12 cellular contexts compared by ENCODE assay signal in genomic region chr20:37356961-37357371, GRCh38. TPM values are rescaled to one million over a fixed set of nuclear protein-coding genes. Genes with fewer than 3 reads are reported as not detected.
DNase-seq lines count a peak whose midpoint lies in the region; ATAC-seq and TF ChIP-seq lines count a peak whose summit lies in the region.
"Had no signal": no experiment of that assay in that cellular context is flagged by ENCODE, and none has a peak within 500 bp of the region (broad histone marks: within the 10 kb centered on the region; RNA-seq: fewer than 3 reads in every experiment).

No MANE protein-coding gene starts in this region.

- CTCF ChIA-PET in activated CD4-positive, alpha-beta T cell treated with anti-CD3 and anti-CD28 coated beads, Interleukin-2, amount 10 ng/mL, durations not matched to agents 7 days and 5 days (lab: Charles Lee) = interaction anchor here (0.9 to 1.0 kb wide), 3 partner anchors 9 to 186 kb away, joined by 3 to 4 read pairs (median 4); no protein-coding TSS in a partner anchor

- peaks cover 9% of the 10 kb centered on the region for H3K4me1 Mint-ChIP-seq in endodermal cell
- H3K4me1 Mint-ChIP-seq in activated CD4-positive, alpha-beta T cell treated with anti-CD3 and anti-CD28 coated beads, Interleukin-2, amount 10 ng/mL, durations not matched to agents 7 days and 5 days = no peaks in the 10 kb centered on the region

- TF ChIP-seq POLR2A in uterus (IDR thresholded peaks at IDR 0.05) = no peak

- H2BK120ac ChIP-seq in neuronal stem cell (ENCODE audit: low read depth, low read length) = no peak overlapping the region

- intact Hi-C loops in heart right ventricle (cut with DNase I) = no loop called here
- intact Hi-C loops in Right ventricle myocardium inferior (cut with DNase I) = no loop called here
- intact Hi-C loops in uterus (cut with DNase I; ENCODE audit: low total_unique reads) = no loop called here

- no peak overlapping the region for H3K14ac ChIP-seq in neuronal stem cell (ENCODE audit: low read length)

- H3K27me3 ChIP-seq in heart right ventricle (no peaks in the 10 kb centered on the region), endodermal cell (ENCODE audit: control insufficient read depth, insufficient read depth, low read length, poor library complexity, severe bottlenecking) (no peaks in the 10 kb centered on the region), neuronal stem cell (ENCODE audit: control insufficient read depth in 3 of 3, insufficient read depth in 3 of 3, low read depth in 1 of 3, low read length in 3 of 3) (no peaks in the 10 kb centered on the region), uterus (no peaks in the 10 kb centered on the region)

- no peaks in the 10 kb centered on the region for H3K9me3 Mint-ChIP-seq in endodermal cell
- no peaks in the 10 kb centered on the region for H3K9me3 Mint-ChIP-seq in activated CD4-positive, alpha-beta T cell treated with anti-CD3 and anti-CD28 coated beads, Interleukin-2, amount 10 ng/mL, durations not matched to agents 7 days and 5 days

- POLR2A ChIA-PET in activated CD4-positive, alpha-beta T cell treated with anti-CD3 and anti-CD28 coated beads, Interleukin-2, amount 10 ng/mL, durations not matched to agents 7 days and 5 days (lab: Charles Lee) = no interaction called here

- H3K36me3 ChIP-seq in heart right ventricle (no peaks in the 10 kb centered on the region), endodermal cell (ENCODE audit: control insufficient read depth, insufficient read depth, low read length) (peaks cover 47% of the 10 kb centered on the region), neuronal stem cell (replicated peaks in 1 of 2; ENCODE audit: control insufficient read depth in 2 of 2, insufficient read depth in 2 of 2, low read length in 2 of 2) (peaks cover 3 to 15% of the 10 kb centered on the region in 2 donors), uterus (no peaks in the 10 kb centered on the region)

- no peak for DNase-seq in heart right ventricle
- no peak for DNase-seq in Right ventricle myocardium inferior (ENCODE audit: missing footprints)
- peak; percentile 43 for DNase-seq in endodermal cell
- no peak for DNase-seq in neuronal stem cell (ENCODE audit: low spot score)
- no peak for DNase-seq in uterus
- DNase-seq in activated CD4-positive, alpha-beta T cell treated with anti-CD3 and anti-CD28 coated beads, Interleukin-2, amount 10 ng/mL, durations not matched to agents 7 days and 5 days = no peak
- no peak for DNase-seq in NCI-H774 (lab: John Stamatoyannopoulos, UW)
- DNase-seq: ACHN; activated CD8-positive, alpha-beta memory T cell treated with anti-CD3 and anti-CD28 coated beads, Interleukin-2, amount 50 U/mL, for 48 hours; dermis blood vessel endothelial cell; NCI-H2171 had no signal

- peak overlapping the region; percentile 76 for H3K18ac ChIP-seq in neuronal stem cell (ENCODE audit: low read length)

- no peak for TF ChIP-seq CTCF in heart right ventricle (IDR thresholded peaks at IDR 0.05)
- no peak for TF ChIP-seq CTCF in endodermal cell (conservative IDR thresholded peaks at IDR 0.05)
- no peak for TF ChIP-seq CTCF in uterus (IDR thresholded peaks at IDR 0.05)

- H3K4me3 Mint-ChIP-seq in endodermal cell = no peak overlapping the region
- no peak overlapping the region for H3K4me3 Mint-ChIP-seq in activated CD4-positive, alpha-beta T cell treated with anti-CD3 and anti-CD28 coated beads, Interleukin-2, amount 10 ng/mL, durations not matched to agents 7 days and 5 days

- peak in 7 of 8 donors; percentile 10 to 48 (median 21) for ATAC-seq in heart right ventricle
- no peak for ATAC-seq in Right ventricle myocardium inferior
- no peak for ATAC-seq in GM21786 (IDR thresholded peaks at IDR 0.05; ENCODE audit: unreplicated experiment)

- H3K4me3 ChIP-seq in heart right ventricle (no peak overlapping the region), endodermal cell (ENCODE audit: low read length) (no peak overlapping the region), neuronal stem cell (ENCODE audit: low read length in 2 of 2) (no peak overlapping the region), uterus (no peak overlapping the region)

- H2BK5ac ChIP-seq in neuronal stem cell (ENCODE audit: low read length) = no peak overlapping the region

- WGBS in heart right ventricle, 2 donors = 58 to 70% methylated on average over 11 of the region's 11 CpGs
- 87 to 92% methylated on average over 3 to 11 of the region's 11 CpGs for WGBS in endodermal cell (ENCODE audit: insufficient coverage in 1 of 2, insufficient read length in 1 of 2), 2 experiments
- no CpG with 5 or more reads among the region's 11 CpGs for WGBS in neuronal stem cell (ENCODE audit: extremely low coverage in 2 of 2, insufficient read length in 2 of 2, insufficient replicate concordance in 1 of 2), 2 donors

- no peak overlapping the region for H3K23ac ChIP-seq in neuronal stem cell (ENCODE audit: low read depth, low read length, poor library complexity)

- H3K79me1 ChIP-seq in neuronal stem cell (ENCODE audit: low read depth, low read length) = peaks cover 36% of the 10 kb centered on the region

- no peak overlapping the region for H2AK5ac ChIP-seq in neuronal stem cell (ENCODE audit: low read depth, low read length)

- H2BK15ac ChIP-seq in neuronal stem cell (ENCODE audit: low read length) = no peak overlapping the region

- H4K8ac ChIP-seq in neuronal stem cell (ENCODE audit: low read depth, low read length) = no peak overlapping the region

- no peak overlapping the region for H3K27ac Mint-ChIP-seq in endodermal cell
- no peak overlapping the region for H3K27ac Mint-ChIP-seq in activated CD4-positive, alpha-beta T cell treated with anti-CD3 and anti-CD28 coated beads, Interleukin-2, amount 10 ng/mL, durations not matched to agents 7 days and 5 days

- H3K27ac ChIP-seq in heart right ventricle (peak overlapping the region in 3 of 10 donors; percentile 22 to 50 (median 25)), endodermal cell (ENCODE audit: low read depth, low read length) (no peak overlapping the region), neuronal stem cell (replicated peaks; ENCODE audit: low read length) (no peak overlapping the region), uterus (peak overlapping the region; percentile 6 to 67)

- H3K36me3 Mint-ChIP-seq in endodermal cell (ENCODE audit: low read depth) = peaks cover 18% of the 10 kb centered on the region
- no peaks in the 10 kb centered on the region for H3K36me3 Mint-ChIP-seq in activated CD4-positive, alpha-beta T cell treated with anti-CD3 and anti-CD28 coated beads, Interleukin-2, amount 10 ng/mL, durations not matched to agents 7 days and 5 days (ENCODE audit: low read depth)

- H2AFZ ChIP-seq in neuronal stem cell (ENCODE audit: low read length) = no peak overlapping the region

- H3K27me3 Mint-ChIP-seq in endodermal cell (ENCODE audit: insufficient read depth) = no peaks in the 10 kb centered on the region
- no peaks in the 10 kb centered on the region for H3K27me3 Mint-ChIP-seq in activated CD4-positive, alpha-beta T cell treated with anti-CD3 and anti-CD28 coated beads, Interleukin-2, amount 10 ng/mL, durations not matched to agents 7 days and 5 days

- H3K4me2 ChIP-seq in neuronal stem cell (ENCODE audit: insufficient read depth, low read length, poor library complexity, severe bottlenecking) = no peak overlapping the region

- no peak overlapping the region for H4K91ac ChIP-seq in neuronal stem cell (ENCODE audit: low read depth, low read length, poor library complexity)

- H3K4ac ChIP-seq in neuronal stem cell (ENCODE audit: low read length) = no peak overlapping the region

- H3K9ac ChIP-seq in endodermal cell (ENCODE audit: extremely low read depth, low read length, poor library complexity, severe bottlenecking) (no peak overlapping the region), neuronal stem cell (ENCODE audit: low read depth, low read length, poor library complexity) (peak overlapping the region; percentile 55)

- H2BK12ac ChIP-seq in neuronal stem cell (ENCODE audit: low read length) = no peak overlapping the region

- H3K9me3 ChIP-seq in heart right ventricle = no peaks in the 10 kb centered on the region
- H3K9me3 ChIP-seq in endodermal cell (ENCODE audit: control insufficient read depth, low read length) = no peaks in the 10 kb centered on the region
- H3K9me3 ChIP-seq in neuronal stem cell (replicated peaks in 1 of 2; ENCODE audit: control insufficient read depth in 2 of 2, insufficient read depth in 1 of 2, low read depth in 1 of 2, low read length in 2 of 2) = no peaks in the 10 kb centered on the region
- H3K9me3 ChIP-seq in uterus = no peaks in the 10 kb centered on the region

- peaks cover 0 to 36% (median 5%) of the 10 kb centered on the region in 9 donors for H3K4me1 ChIP-seq in heart right ventricle
- no peaks in the 10 kb centered on the region for H3K4me1 ChIP-seq in endodermal cell (ENCODE audit: control insufficient read depth, insufficient read depth, low read length)
- peaks cover 0 to 5% of the 10 kb centered on the region in 2 donors for H3K4me1 ChIP-seq in neuronal stem cell (ENCODE audit: control insufficient read depth in 2 of 2, insufficient read depth in 1 of 2, low read depth in 1 of 2, low read length in 2 of 2)
- H3K4me1 ChIP-seq in uterus = peaks cover 0 to 5% of the 10 kb centered on the region in 2 donors

RNA-seq across cellular contexts. Expression of gene SRC, which starts 11.0 kb away (rescaled TPM):
- total RNA-seq in heart right ventricle (10 to 100 TPM in 1 of 10 donors, 1 to 10 TPM in 9; 1.9 to 10.8 (median 3.6) TPM), Right ventricle myocardium inferior (6.0 TPM), endodermal cell (100 to 1,000 TPM in 1 of 2 donors, 10 to 100 TPM in 1; 75.6 to 109 TPM), uterus (100 to 1,000 TPM in 1 of 4 donors, 10 to 100 TPM in 3; 25.0 to 110 (median 34.1) TPM)
- polyA plus RNA-seq in heart right ventricle = 1 to 10 TPM; 4.7 to 5.2 TPM
- polyA plus RNA-seq in endodermal cell (2013, experiment 1 of 2) = 48.4 TPM
- 41.1 TPM for polyA plus RNA-seq in endodermal cell (2013, experiment 2 of 2)
- 32.2 TPM for polyA plus RNA-seq in neuronal stem cell (2013, experiment 1 of 2)
- polyA plus RNA-seq in neuronal stem cell (2013, experiment 2 of 2) = 33.5 TPM
- 1 to 10 TPM; 2.1 to 2.6 TPM for total RNA-seq in activated CD4-positive, alpha-beta T cell treated with anti-CD3 and anti-CD28 coated beads, Interleukin-2, amount 10 ng/mL, durations not matched to agents 7 days and 5 days

Comparison
In these comparisons a context has a peak if more than half of its experiments do, and no peak if none do; other contexts are left out.
1. ATAC-seq: peak in heart right ventricle (7 of 8); none in Right ventricle myocardium inferior (single experiment) and GM21786 (single experiment).
2. H3K27ac ChIP-seq: peak in uterus (2 of 2); none in endodermal cell (single experiment) and neuronal stem cell (single experiment).